ENCODE assay signal across 8 cellular contexts in genomic region chr1:75614455-75615379, GRCh38. TPM values are rescaled to one million over a fixed set of nuclear protein-coding genes. Genes with fewer than 3 reads are reported as not detected.
DNase-seq lines count a peak whose midpoint lies in the region; ATAC-seq, FAIRE-seq and TF ChIP-seq lines count a peak whose summit lies in the region.

No MANE protein-coding gene starts in this region.

- POLR2A ChIA-PET in CD8-positive, alpha-beta memory T cell (lab: Charles Lee) = no interaction called here
- POLR2A ChIA-PET in GM12878 (lab: Charles Lee) = no interaction called here

- no peaks in the 10 kb centered on the region for H3K36me3 Mint-ChIP-seq in CD8-positive, alpha-beta memory T cell

- 17% methylated on average over 51 of the region's 51 CpGs for WGBS in GM12878 (ENCODE audit: insufficient coverage, insufficient replicate concordance, low lambda C conversion rate, missing lambda C conversion rate)

- peak overlapping the region in 2 of 8 donors; percentile 18 to 81 for H3K27ac Mint-ChIP-seq in CD8-positive, alpha-beta memory T cell

- peak; percentile 24 to 45 (median 30); a peak in 4 of 6 replicates for TF ChIP-seq CTCF in GM12878 (IDR thresholded peaks at IDR 0.05 in 2 of 3, conservative IDR thresholded peaks at IDR 0.05 in 1 of 3; ENCODE audit: control insufficient read depth in 2 of 3, extremely low read depth in 1 of 3, insufficient read depth in 1 of 3, low read depth in 3 of 3, low read length in 3 of 3)

- no peak overlapping the region for H3K27ac ChIP-seq in CD8-positive, alpha-beta memory T cell (ENCODE audit: low read depth, low read length)
- H3K27ac ChIP-seq in GM12878 (ENCODE audit: control insufficient read depth, insufficient read depth) = no peak overlapping the region
- H3K27ac ChIP-seq in skeletal muscle tissue (ENCODE audit: low read depth, low read length) = no peak overlapping the region

- H3K9ac ChIP-seq in GM12878 (ENCODE audit: control insufficient read depth, insufficient read depth, low read length) (no peak overlapping the region), skeletal muscle tissue (ENCODE audit: low read depth in 1 of 3, low read length in 3 of 3) (no peak overlapping the region)

- no peaks in the 10 kb centered on the region for H3K9me3 ChIP-seq in CD8-positive, alpha-beta memory T cell (ENCODE audit: low read length)
- H3K9me3 ChIP-seq in GM12878 (replicated peaks; ENCODE audit: control insufficient read depth, insufficient read depth, low read length) (no peaks in the 10 kb centered on the region), skeletal muscle tissue (ENCODE audit: control insufficient read depth in 3 of 3, low read length in 3 of 3) (no peaks in the 10 kb centered on the region)

- H4K20me1 ChIP-seq in GM12878 (ENCODE audit: control insufficient read depth, insufficient read depth) = no peaks in the 10 kb centered on the region

- RAD21 ChIA-PET in GM12878 (lab: Charles Lee; ENCODE audit: unreplicated experiment) = no interaction called here

- H3K4me3 ChIP-seq in CD8-positive, alpha-beta memory T cell (ENCODE audit: low read length) = peak overlapping the region; percentile 38
- H3K4me3 ChIP-seq in GM12878 = no peak overlapping the region; the same call in 1 of the 2 replicates
- peak overlapping the region; percentile 64 to 73 (median 65) for H3K4me3 ChIP-seq in skeletal muscle tissue (ENCODE audit: low read length in 3 of 3)

- peak overlapping the region; percentile 17 for H2AFZ ChIP-seq in GM12878 (ENCODE audit: control insufficient read depth, low read depth, low read length)

- peaks cover 0 to 4% (median 0%) of the 10 kb centered on the region in 5 donors for H3K9me3 Mint-ChIP-seq in CD8-positive, alpha-beta memory T cell

- no TSS peak for BruUV-seq in GM12878 (replicated peaks; lab: Mats Ljungman, UMichigan)

- peaks cover 45 to 69% of the 10 kb centered on the region in 2 donors for H3K27me3 Mint-ChIP-seq in CD8-positive, alpha-beta memory T cell

- no peaks in the 10 kb centered on the region for H3K36me3 ChIP-seq in CD8-positive, alpha-beta memory T cell (ENCODE audit: insufficient read depth, low read length)
- H3K36me3 ChIP-seq in GM12878 (ENCODE audit: control insufficient read depth in 2 of 2, insufficient read depth in 2 of 2, low read length in 1 of 2) (no peaks in the 10 kb centered on the region), skeletal muscle tissue (ENCODE audit: control insufficient read depth in 3 of 3, insufficient read depth in 3 of 3, low read length in 3 of 3) (no peaks in the 10 kb centered on the region)

- CTCF ChIA-PET in CD8-positive, alpha-beta memory T cell (lab: Charles Lee) = no interaction called here
- CTCF ChIA-PET in GM12878 (lab: Yijun Ruan, JAX) = interaction anchor here (0.6 to 1.8 kb wide), 2 partner anchors 9 to 48 kb away, joined by 3 to 7 read pairs; no protein-coding TSS in a partner anchor

- H3K4me3 Mint-ChIP-seq in CD8-positive, alpha-beta memory T cell = peak overlapping the region; percentile 0 to 76 (median 70)

- ATAC-seq in HG03196 (IDR thresholded peaks at IDR 0.05; ENCODE audit: unreplicated experiment) = peak; percentile 82
- peak; percentile 93 for ATAC-seq in GM12878

- peaks cover 36% of the 10 kb centered on the region for H3K27me3 ChIP-seq in CD8-positive, alpha-beta memory T cell (ENCODE audit: insufficient read depth, low read length, poor library complexity, severe bottlenecking)
- peaks cover 10 to 11% of the 10 kb centered on the region in 2 experiments for H3K27me3 ChIP-seq in GM12878 (replicated peaks in 1 of 2; ENCODE audit: control insufficient read depth in 2 of 2, insufficient read depth in 2 of 2, low read length in 1 of 2)
- peaks cover 31 to 49% (median 33%) of the 10 kb centered on the region in 3 donors for H3K27me3 ChIP-seq in skeletal muscle tissue (ENCODE audit: control insufficient read depth in 3 of 3, insufficient read depth in 3 of 3, low read length in 3 of 3)

- H3K4me1 ChIP-seq in CD8-positive, alpha-beta memory T cell (ENCODE audit: insufficient read depth, low read length) = peaks cover 17% of the 10 kb centered on the region
- no peaks in the 10 kb centered on the region for H3K4me1 ChIP-seq in GM12878 (ENCODE audit: control insufficient read depth, insufficient read depth, low read length)
- peaks cover 12 to 18% (median 16%) of the 10 kb centered on the region in 3 donors for H3K4me1 ChIP-seq in skeletal muscle tissue (ENCODE audit: control insufficient read depth in 3 of 3, insufficient read depth in 3 of 3, low read length in 3 of 3)

- H3K4me2 ChIP-seq in GM12878 (ENCODE audit: control insufficient read depth, insufficient read depth) = peak overlapping the region; percentile 64; the same call in 1 of the 2 replicates

- DNase-seq in CD8-positive, alpha-beta memory T cell = peak in 2 of 5 donors; percentile 10 to 20
- peak; percentile 39 for DNase-seq in GM19240 (ENCODE audit: insufficient read length, low spot score)
- DNase-seq in NCI-H82 treated with DMSO at 0.1 percent for 48 hours (lab: John Stamatoyannopoulos, UW; ENCODE audit: unreplicated experiment) = peak; percentile 85
- DNase-seq in GM12878 (ENCODE audit: low read depth, low spot score) = no peak
- DNase-seq in iPS-NIHi7 (ENCODE audit: extremely low spot score) = peak; percentile 82
- DNase-seq in effector CD8-positive, alpha-beta T cell (lab: John Stamatoyannopoulos, UW) = no peak

- intact Hi-C loops in GM12878 (cut with micrococcal nuclease; ENCODE audit: unreplicated experiment) = no loop called here

- FAIRE-seq in GM12878 (lab: Jason Lieb, UNC) = no peak

- in situ Hi-C loops in GM12878 (cut with MboI) = no loop called here

- TF ChIP-seq EP300 in GM12878 (IDR thresholded peaks at IDR 0.05; ENCODE audit: borderline replicate concordance in 1 of 2, control insufficient read depth in 1 of 2, low read depth in 2 of 2, low read length in 2 of 2) = no peak

- TF ChIP-seq POLR2A in GM12878 (IDR thresholded peaks at IDR 0.05; ENCODE audit: low read depth, low read length) = no peak

- SMC1A ChIA-PET in GM12878 (lab: Charles Lee; ENCODE audit: uncharacterized antibody, unreplicated experiment) = interaction anchor here (0.6 to 1.0 kb wide), 3 partner anchors 9 to 31 kb away, joined by 3 read pairs; no protein-coding TSS in a partner anchor

- TF ChIP-seq RAD21 in GM12878 (IDR thresholded peaks at IDR 0.05; ENCODE audit: insufficient read depth, low read depth, low read length) = peak; percentile 30; the same call in 1 of the 2 replicates

- peaks cover 17 to 24% (median 23%) of the 10 kb centered on the region in 3 donors for H3K4me1 Mint-ChIP-seq in CD8-positive, alpha-beta memory T cell

- no peaks in the 10 kb centered on the region for H3K79me2 ChIP-seq in GM12878 (ENCODE audit: control insufficient read depth, insufficient read depth, low read length)

TF ChIP-seq in GM12878, 131 proteins besides CTCF, POLR2A, EP300 and RAD21:
- no peak for TF ChIP-seq DPF2 (IDR thresholded peaks at IDR 0.05)
- TF ChIP-seq YY1 (IDR thresholded peaks at IDR 0.05; ENCODE audit: low read depth, low read length) = 0 out of 2 replicates have a peak, but pooled peaks have one; percentile 16
- no peak for TF ChIP-seq CREB1 (IDR thresholded peaks at IDR 0.05; ENCODE audit: low read depth)
- peak; percentile 70 for TF ChIP-seq SUZ12 (IDR thresholded peaks at IDR 0.05; ENCODE audit: unreplicated experiment)

RNA-seq across cellular contexts. Expression of gene SLC44A5, which starts 3.8 kb away (rescaled TPM):
- under 1 TPM; 0.24 to 0.29 TPM for total RNA-seq in CD8-positive, alpha-beta memory T cell
- polyA plus RNA-seq in CD8-positive, alpha-beta memory T cell = 0.53 TPM
- 0.35 and 0.54 TPM in 2 replicates for total RNA-seq in GM12878 (2013; cell fraction: nucleolus; rRNA removed)
- total RNA-seq in GM12878 (2014; rRNA removed) = 0.05 TPM in 1 of 2 replicates, not detected in the other
- 0.04 TPM in 1 of 2 replicates, not detected in the other for total RNA-seq in GM12878 (2014; rRNA removed; fragmentation: Illumina TruSeq; extraction: Trizol)
- not detected in 2 replicates for total RNA-seq in GM12878 (2021)
- 0.24 TPM for polyA plus RNA-seq in GM12878 (2011; ENCODE audit: low read depth)
- 1.3 and 2.2 TPM in 2 replicates for polyA plus RNA-seq in GM12878 (2011; rRNA removed)
- polyA plus RNA-seq in GM12878 (2011; cell fraction: cytosol; rRNA removed) = 0.23 and 0.31 TPM in 2 replicates
- polyA plus RNA-seq in GM12878 (2011; cell fraction: nucleus; rRNA removed) = 1.6 and 1.7 TPM in 2 replicates
- polyA plus RNA-seq in GM12878 (2012) = 0.34 and 0.53 TPM in 2 replicates
- polyA plus RNA-seq in GM12878 (2014; fragmentation: Illumina TruSeq; extraction: Trizol) = 0.03 TPM in 1 of 2 replicates, not detected in the other
- polyA plus RNA-seq in GM12878 (2014; fragmentation: Nextera tagmentation; extraction: Ambion mirVana) = not detected
- polyA plus RNA-seq in GM12878 (2014; rRNA removed) = 0.03 TPM in 1 of 2 replicates, not detected in the other
- not detected for polyA plus RNA-seq in GM12878 (2016; fragmentation: Nextera tagmentation; extraction: Ambion mirVana)
- polyA minus RNA-seq in GM12878 (2011; rRNA and poly(A)+ RNA removed) = 0.73 and 0.98 TPM in 2 replicates
- 0.40 TPM in 1 of 2 replicates, not detected in the other for polyA minus RNA-seq in GM12878 (2011; cell fraction: cytosol; rRNA and poly(A)+ RNA removed)
- 0.96 and 0.97 TPM in 2 replicates for polyA minus RNA-seq in GM12878 (2011; cell fraction: nucleus; rRNA and poly(A)+ RNA removed)
- under 0.01 TPM for total RNA-seq in skeletal muscle tissue

Comparison
In these comparisons a context has a peak if more than half of its experiments do, and no peak if none do; other contexts are left out.
1. DNase-seq: peak in GM19240 (single experiment), NCI-H82 treated with DMSO at 0.1 percent for 48 hours (single experiment) and iPS-NIHi7 (single experiment); none in GM12878 (single experiment) and effector CD8-positive, alpha-beta T cell (single experiment).